17 cellular contexts compared by ENCODE assay signal in genomic region chr2:102268529-102269524, GRCh38. TPM values are rescaled to one million over a fixed set of nuclear protein-coding genes. Genes with fewer than 3 reads are reported as not detected.
DNase-seq lines count a peak whose midpoint lies in the region; ATAC-seq and TF ChIP-seq lines count a peak whose summit lies in the region.
"Had no signal": no experiment of that assay in that cellular context is flagged by ENCODE, and none has a peak within 500 bp of the region (broad histone marks: within the 10 kb centered on the region; RNA-seq: fewer than 3 reads in every experiment).

No MANE protein-coding gene starts in this region.

- no peak for TF ChIP-seq CTCF in AG09319 (IDR thresholded peaks at IDR 0.05; ENCODE audit: low read depth, low read length)
- no peak for TF ChIP-seq CTCF in astrocyte of the spinal cord (IDR thresholded peaks at IDR 0.05; ENCODE audit: low read depth, low read length)

- in situ Hi-C loops in astrocyte of the spinal cord (cut with HindIII; ENCODE audit: low sequenced_read_pairs): no loop called here

- H3K4me1 ChIP-seq in mesodermal cell (ENCODE audit: control insufficient read depth, insufficient read depth, low read length, poor library complexity, severe bottlenecking): peaks cover 4% of the 10 kb centered on the region
- H3K4me1 ChIP-seq: thyroid gland had no signal

- TF ChIP-seq RAD21 in Ishikawa (IDR thresholded peaks at IDR 0.05; ENCODE audit: low read depth): no peak

- H3K36me3 ChIP-seq in mesodermal cell (ENCODE audit: control insufficient read depth, insufficient read depth, low read length): no peaks in the 10 kb centered on the region
- H3K36me3 ChIP-seq: cardiac muscle cell, thyroid gland had no signal

- peak; percentile 30 for DNase-seq in AG09319 (ENCODE audit: extremely low read depth, low read depth)
- DNase-seq in astrocyte of the spinal cord (ENCODE audit: low read depth, low spot score): peak; percentile 49
- DNase-seq in NCI-H524 treated with DMSO at 0.1 percent for 48 hours (lab: John Stamatoyannopoulos, UW): no peak
- DNase-seq: activated CD8-positive, alpha-beta memory T cell treated with anti-CD3 and anti-CD28 coated beads for 24 hours; activated gamma-delta T cell; endodermal cell; NCI-H1417 treated with DMSO at 0.1 percent for 48 hours; NCI-H524; psoas muscle; thyroid gland had no signal

- TF ChIP-seq EP300 in Ishikawa (IDR thresholded peaks at IDR 0.05; ENCODE audit: borderline replicate concordance): no peak

- ATAC-seq in HG03135 (IDR thresholded peaks at IDR 0.05; ENCODE audit: unreplicated experiment) (no peak), HG03039 (IDR thresholded peaks at IDR 0.05; ENCODE audit: unreplicated experiment) (no peak), HG03139 (IDR thresholded peaks at IDR 0.05; ENCODE audit: unreplicated experiment) (no peak)
- ATAC-seq: psoas muscle had no signal

- peaks cover 3% of the 10 kb centered on the region for H3K9me3 ChIP-seq in mesodermal cell (ENCODE audit: control insufficient read depth, low read length)
- H3K9me3 ChIP-seq: psoas muscle, thyroid gland had no signal

- no peak overlapping the region for H3K4me3 ChIP-seq in astrocyte of the spinal cord (ENCODE audit: low read depth, low read length)
- no peak overlapping the region for H3K4me3 ChIP-seq in mesodermal cell (ENCODE audit: extremely low read depth, insufficient read depth, low read length, poor library complexity, severe bottlenecking)
- H3K4me3 ChIP-seq: cardiac muscle cell, psoas muscle, thyroid gland had no signal

- peak overlapping the region; percentile 78 for H3K27ac ChIP-seq in mesodermal cell (ENCODE audit: low read depth, low read length, severe bottlenecking)
- H3K27ac ChIP-seq: C4-2B, cardiac muscle cell, psoas muscle, thyroid gland had no signal

- 98 to 100% methylated on average over 6 to 7 of the region's 8 CpGs for WGBS in mesodermal cell (ENCODE audit: insufficient coverage in 2 of 2), 2 experiments

TF ChIP-seq in Ishikawa, 13 proteins besides CTCF, POLR2A, EP300 and RAD21:
- TF ChIP-seq USF1 (IDR thresholded peaks at IDR 0.05) (no peak), NFIC (IDR thresholded peaks at IDR 0.05) (no peak), TEAD4 (IDR thresholded peaks at IDR 0.05) (no peak), TAF1 (IDR thresholded peaks at IDR 0.05; ENCODE audit: low read depth) (no peak), CREB1 (IDR thresholded peaks at IDR 0.05; ENCODE audit: low read depth) (no peak), FOXM1 (IDR thresholded peaks at IDR 0.05; ENCODE audit: borderline replicate concordance, low read depth) (no peak), TCF12 (IDR thresholded peaks at IDR 0.05; ENCODE audit: low read depth) (no peak), CEBPB (IDR thresholded peaks at IDR 0.05) (peak; percentile 71)
TF ChIP-seq in Ishikawa: peak in this region for 1.

RNA-seq across cellular contexts. Expression of gene IL1RL1, which starts 42.5 kb away (rescaled TPM):
- polyA plus RNA-seq in mesodermal cell (2013, experiment 1 of 2): 2.6 TPM
- 1.4 TPM for polyA plus RNA-seq in mesodermal cell (2013, experiment 2 of 2)
- polyA plus RNA-seq: cardiac muscle cell had no signal
